ENCODE assay signal across 1 cellular context in genomic region chr5:41043109-41043747, GRCh38.
TF ChIP-seq lines count a peak whose summit lies in the region.

No MANE protein-coding gene starts in this region.

TF ChIP-seq in GM23338, 12 proteins besides CTCF, POLR2A, EP300 and RAD21 (continued from another document):
- TF ChIP-seq REST (IDR thresholded peaks at IDR 0.05; ENCODE audit: unreplicated experiment) = no peak
- TF ChIP-seq CREB1 (CRISPR knock-in tag; IDR thresholded peaks at IDR 0.05; ENCODE audit: low read depth) = no peak
- no peak for TF ChIP-seq POLR2AphosphoS5 (IDR thresholded peaks at IDR 0.05; ENCODE audit: low read depth)
- TF ChIP-seq EZH2 (IDR thresholded peaks at IDR 0.05; ENCODE audit: low read depth, unreplicated experiment) = no peak
- TF ChIP-seq ZNF462 (CRISPR knock-in tag; IDR thresholded peaks at IDR 0.05) = no peak
- no peak for TF ChIP-seq NANOG (IDR thresholded peaks at IDR 0.05; ENCODE audit: borderline replicate concordance)
- no peak for TF ChIP-seq STAT1 (IDR thresholded peaks at IDR 0.05; ENCODE audit: unreplicated experiment)
- no peak for TF ChIP-seq ZNF114 (CRISPR knock-in tag; IDR thresholded peaks at IDR 0.05)
